In genomic region chr1:94648225-94649007, GRCh38 we compare ENCODE assay signal across 1 cellular context.
A peak's percentile ranks its signal among the peaks of the same experiment; 100 is the strongest.
TF ChIP-seq lines count a peak whose summit lies in the region.

No MANE protein-coding gene starts in this region.

TF ChIP-seq in K562, 482 proteins besides CTCF, POLR2A, EP300 and RAD21 (continued from another document and continues in another):
- TF ChIP-seq ETS1 (conservative IDR thresholded peaks at IDR 0.05; ENCODE audit: control insufficient read depth, low read depth, low read length) (no peak; the same call in 1 of the 2 replicates), SLC30A9 (CRISPR knock-in tag; IDR thresholded peaks at IDR 0.05) (no peak), ARID3B (CRISPR knock-in tag; IDR thresholded peaks at IDR 0.05; ENCODE audit: borderline replicate concordance) (no peak), ZNF184 (CRISPR knock-in tag; IDR thresholded peaks at IDR 0.05) (no peak), NFRKB (IDR thresholded peaks at IDR 0.05; ENCODE audit: low read depth) (no peak), FOS (IDR thresholded peaks at IDR 0.05; ENCODE audit: extremely low read depth, insufficient read length) (no peak), NKRF (IDR thresholded peaks at IDR 0.05; ENCODE audit: borderline replicate concordance) (no peak), ZFPM2 (CRISPR knock-in tag; IDR thresholded peaks at IDR 0.05) (no peak), ZNF79 (CRISPR knock-in tag; IDR thresholded peaks at IDR 0.05; ENCODE audit: low read depth) (no peak), ADNP (tag; IDR thresholded peaks at IDR 0.05) (no peak), MECOM (CRISPR knock-in tag; IDR thresholded peaks at IDR 0.05) (no peak), ZBTB33 (CRISPR knock-in tag; IDR thresholded peaks at IDR 0.05) (no peak), MTA2 (IDR thresholded peaks at IDR 0.05; ENCODE audit: low read depth) (peak; percentile 56; the same call in 1 of the 2 replicates), ZC3H4 (CRISPR knock-in tag; IDR thresholded peaks at IDR 0.05; ENCODE audit: borderline replicate concordance) (no peak), ZNF217 (CRISPR knock-in tag; IDR thresholded peaks at IDR 0.05) (no peak), MLLT1 (IDR thresholded peaks at IDR 0.05) (no peak), MAFK (IDR thresholded peaks at IDR 0.05; ENCODE audit: low read length) (no peak), ERF (CRISPR knock-in tag; IDR thresholded peaks at IDR 0.05) (no peak), THAP12 (CRISPR knock-in tag; IDR thresholded peaks at IDR 0.05) (no peak), NCOR1 (IDR thresholded peaks at IDR 0.05) (peak; percentile 66), MBD2 (IDR thresholded peaks at IDR 0.05; ENCODE audit: borderline replicate concordance, low read depth) (no peak), SAP30 (IDR thresholded peaks at IDR 0.05; ENCODE audit: borderline replicate concordance, insufficient read depth, low read depth, low read length, poor library complexity, severe bottlenecking) (no peak), ZNF583 (CRISPR knock-in tag; IDR thresholded peaks at IDR 0.05) (no peak), HNRNPH1 (optimal IDR thresholded peaks at IDR 0.05; ENCODE audit: low read depth, low read length) (no peak), THAP7 (CRISPR knock-in tag; IDR thresholded peaks at IDR 0.05) (no peak), DACH1 (IDR thresholded peaks at IDR 0.05; ENCODE audit: partially characterized antibody) (no peak), POLR3A (IDR thresholded peaks at IDR 0.05; ENCODE audit: borderline replicate concordance, extremely low read depth, insufficient read depth, insufficient read length) (no peak), MIER1 (IDR thresholded peaks at IDR 0.05; ENCODE audit: low read depth) (no peak), ZNF586 (CRISPR knock-in tag; conservative IDR thresholded peaks at IDR 0.05) (no peak), STAT6 (CRISPR knock-in tag; IDR thresholded peaks at IDR 0.05) (no peak), TSC22D4 (tag; IDR thresholded peaks at IDR 0.05) (no peak), ELK1 (CRISPR knock-in tag; IDR thresholded peaks at IDR 0.05) (no peak), ETV6 (IDR thresholded peaks at IDR 0.05; ENCODE audit: borderline replicate concordance in 1 of 2, low read depth in 2 of 2, low read length in 1 of 2) (no peak), ETV6 (CRISPR knock-in tag; IDR thresholded peaks at IDR 0.05; ENCODE audit: borderline replicate concordance) (no peak), KDM5B (IDR thresholded peaks at IDR 0.05; ENCODE audit: insufficient replicate concordance, low read depth, low read length) (no peak), ZNF436 (CRISPR knock-in tag; IDR thresholded peaks at IDR 0.05) (no peak), RBM14 (IDR thresholded peaks at IDR 0.05; ENCODE audit: borderline replicate concordance, insufficient read depth, low read depth, low read length) (no peak), ZNF277 (CRISPR knock-in tag; IDR thresholded peaks at IDR 0.05; ENCODE audit: borderline replicate concordance) (no peak), ZNF655 (CRISPR knock-in tag; IDR thresholded peaks at IDR 0.05) (no peak), CBX2 (IDR thresholded peaks at IDR 0.05; ENCODE audit: insufficient read depth, low read length, poor library complexity, severe bottlenecking) (no peak), POLR2AphosphoS5 (IDR thresholded peaks at IDR 0.05; ENCODE audit: control insufficient read depth, insufficient read depth, low read depth, low read length) (peak; percentile 87), FOXP1 (CRISPR knock-in tag; IDR thresholded peaks at IDR 0.05) (no peak), PHTF2 (CRISPR knock-in tag; IDR thresholded peaks at IDR 0.05) (no peak), ZNF444 (CRISPR knock-in tag; IDR thresholded peaks at IDR 0.05) (no peak)
